Comparison of ENCODE assay signal across 8 cellular contexts in genomic region chr17:21053056-21053455, GRCh38. TPM values are rescaled to one million over a fixed set of nuclear protein-coding genes. Genes with fewer than 3 reads are reported as not detected.
DNase-seq lines count a peak whose midpoint lies in the region; ATAC-seq and TF ChIP-seq lines count a peak whose summit lies in the region.
"Not testable (repeated sequence)": the region's sequence is repeated elsewhere in the genome, so short reads cannot be mapped to it uniquely, and the experiment has no call there.

No MANE protein-coding gene starts in this region.

- H3K9me3 Mint-ChIP-seq in GM23338; stimulated activated memory B cell treated with anti-CD40 and anti-IgM and Interleukin-4, amounts not matched to agents 10 μg/mL and 1 μg/mL and 100 μg/mL, for 72 hours: not testable (repeated sequence)

- not testable (repeated sequence) for TF ChIP-seq CTCF in GM23338 (conservative IDR thresholded peaks at IDR 0.05; ENCODE audit: low read depth in 2 of 2)

- not testable (repeated sequence) for DNase-seq in GM23338 (ENCODE audit: low spot score)
- peak; percentile 85 for DNase-seq in Karpas-422

- not testable (repeated sequence) for H3K4me3 ChIP-seq in GM23338
- peak overlapping the region; percentile 66 for H3K4me3 ChIP-seq in Karpas-422 (ENCODE audit: low read length)

- not testable (repeated sequence) for H3K79me2 ChIP-seq in GM23338 (replicated peaks; ENCODE audit: insufficient read depth); Karpas-422 (ENCODE audit: low read length)

- H3F3A ChIP-seq in GM23338 (replicated peaks; ENCODE audit: low read depth), result not testable (repeated sequence)

- H3K9ac ChIP-seq in Karpas-422 (ENCODE audit: low read length), result peak overlapping the region; percentile 78

- not testable (repeated sequence) for H3K36me3 ChIP-seq in GM23338 (ENCODE audit: insufficient read depth); Karpas-422 (ENCODE audit: insufficient read depth, low read length)

- H3K27ac Mint-ChIP-seq in GM23338, result not testable (repeated sequence)
- peak overlapping the region; percentile 56 for H3K27ac Mint-ChIP-seq in stimulated activated memory B cell treated with anti-CD40 and anti-IgM and Interleukin-4, amounts not matched to agents 10 μg/mL and 1 μg/mL and 100 μg/mL, for 72 hours

- H3K4me1 Mint-ChIP-seq in GM23338, result peaks cover 15% of the 10 kb centered on the region
- H3K4me1 Mint-ChIP-seq in stimulated activated memory B cell treated with anti-CD40 and anti-IgM and Interleukin-4, amounts not matched to agents 10 μg/mL and 1 μg/mL and 100 μg/mL, for 72 hours, result peaks cover 37% of the 10 kb centered on the region

- 0 out of 2 replicates have a peak overlapping the region, but pooled peaks have one; percentile 31 for H3K4me2 ChIP-seq in GM23338
- peak overlapping the region; percentile 67 for H3K4me2 ChIP-seq in Karpas-422 (ENCODE audit: low read depth, low read length, poor library complexity, severe bottlenecking)

- ATAC-seq in GM18502 (IDR thresholded peaks at IDR 0.05; ENCODE audit: poor library complexity, unreplicated experiment), result peak; percentile 71
- peak; percentile 84 for ATAC-seq in GM18909 (IDR thresholded peaks at IDR 0.05; ENCODE audit: poor library complexity, unreplicated experiment)
- peak; percentile 60 for ATAC-seq in GM19468 (IDR thresholded peaks at IDR 0.05; ENCODE audit: extremely low read depth, unreplicated experiment)
- ATAC-seq in GM23338, result not testable (repeated sequence)
- peak; percentile 75 for ATAC-seq in HG02938 (IDR thresholded peaks at IDR 0.05; ENCODE audit: unreplicated experiment)
- peak; percentile 72 for ATAC-seq in HG03342 (IDR thresholded peaks at IDR 0.05; ENCODE audit: unreplicated experiment)
- ATAC-seq in stimulated activated memory B cell treated with anti-CD40 and anti-IgM and Interleukin-4, amounts not matched to agents 10 μg/mL and 1 μg/mL and 100 μg/mL, for 72 hours, result peak; percentile 88

- not testable (repeated sequence) for H3K27ac ChIP-seq in GM23338 (ENCODE audit: low read depth)
- peak overlapping the region; percentile 97 for H3K27ac ChIP-seq in Karpas-422 (ENCODE audit: low read length)

- H3K4me3 Mint-ChIP-seq in GM23338, result not testable (repeated sequence)
- peak overlapping the region; percentile 39 for H3K4me3 Mint-ChIP-seq in stimulated activated memory B cell treated with anti-CD40 and anti-IgM and Interleukin-4, amounts not matched to agents 10 μg/mL and 1 μg/mL and 100 μg/mL, for 72 hours

- not testable (repeated sequence) for H3K27me3 Mint-ChIP-seq in GM23338 (ENCODE audit: insufficient read depth, low read depth, poor library complexity); stimulated activated memory B cell treated with anti-CD40 and anti-IgM and Interleukin-4, amounts not matched to agents 10 μg/mL and 1 μg/mL and 100 μg/mL, for 72 hours

- not testable (repeated sequence) for H3K27me3 ChIP-seq in GM23338 (ENCODE audit: insufficient read depth); Karpas-422 (ENCODE audit: low read length)

- not testable (repeated sequence) for H4K20me1 ChIP-seq in GM23338 (replicated peaks; ENCODE audit: insufficient read depth); Karpas-422 (ENCODE audit: insufficient read depth, low read depth, low read length)

- H3K4me1 ChIP-seq in GM23338 (ENCODE audit: insufficient read depth) (peaks cover 18% of the 10 kb centered on the region), Karpas-422 (ENCODE audit: low read length) (peaks cover 46% of the 10 kb centered on the region)

- not testable (repeated sequence) for H2AFZ ChIP-seq in GM23338; Karpas-422 (ENCODE audit: low read length)

- not testable (repeated sequence) for H3K9me2 ChIP-seq in GM23338 (ENCODE audit: insufficient read depth); Karpas-422 (replicated peaks; ENCODE audit: insufficient read depth, low read length)

- H3K36me3 Mint-ChIP-seq in GM23338 (ENCODE audit: low read depth); stimulated activated memory B cell treated with anti-CD40 and anti-IgM and Interleukin-4, amounts not matched to agents 10 μg/mL and 1 μg/mL and 100 μg/mL, for 72 hours: not testable (repeated sequence)

- H3K9me3 ChIP-seq in Karpas-422 (ENCODE audit: low read length), result not testable (repeated sequence)

RNA-seq across cellular contexts. Expression of gene USP22, which starts 10.2 kb away (rescaled TPM):
- total RNA-seq in GM23338 (2014; rRNA removed; shearing (Covaris generic)), result 285 and 296 TPM in 2 replicates
- 68.9 and 77.4 TPM in 2 replicates for polyA plus RNA-seq in GM23338 (2016; fragmentation: Nextera tagmentation; extraction: Ambion mirVana)
- 133 and 149 TPM in 2 replicates for total RNA-seq in Karpas-422 (2014; rRNA removed; shearing (Covaris generic); ENCODE audit: low replicate concordance)
